In the genomic region with DNA sequence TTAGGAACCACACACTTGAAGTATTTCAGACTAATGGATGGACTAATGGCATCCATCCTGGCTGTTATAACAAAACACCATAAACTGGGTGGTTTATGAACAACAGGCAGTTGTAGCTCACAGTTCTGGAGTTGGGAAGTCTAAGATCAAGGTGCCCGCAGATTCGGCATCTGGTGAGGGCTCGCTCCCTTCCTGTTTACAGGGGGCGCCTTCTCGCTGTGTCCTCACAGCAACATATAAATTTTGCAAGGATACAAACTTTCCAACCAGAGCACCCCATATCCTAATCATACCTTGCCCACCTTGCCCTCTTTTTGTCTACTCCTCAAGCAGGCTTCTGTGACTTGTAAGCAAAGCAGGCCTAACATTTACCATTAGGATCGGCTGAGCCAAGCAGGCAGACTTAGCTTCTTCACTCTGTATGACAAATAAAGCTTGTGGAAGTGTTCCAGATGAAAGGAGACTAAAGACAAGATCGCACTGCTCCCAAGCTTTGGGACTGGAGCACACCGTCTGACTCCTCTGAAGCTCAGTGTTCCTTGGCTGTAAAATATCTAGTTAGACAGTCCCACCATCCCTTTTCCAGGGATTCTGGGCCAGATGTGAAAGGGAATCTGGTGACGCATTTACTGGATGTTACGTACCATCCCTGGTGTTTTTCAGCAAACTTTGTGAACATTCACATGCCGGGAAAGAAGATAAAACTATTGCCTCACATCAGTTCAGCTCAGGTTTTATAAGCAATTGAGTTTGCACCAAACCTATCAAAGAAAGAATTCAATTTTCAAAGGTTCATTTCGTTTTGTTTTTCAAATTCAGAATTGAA, we compare ENCODE assay signal across 1 cellular context.
TF ChIP-seq lines count a peak whose summit lies in the region.

No MANE protein-coding gene starts in this region.

TF ChIP-seq in IMR-90, 13 proteins besides CTCF, POLR2A, EP300 and RAD21:
- TF ChIP-seq FOS (IDR thresholded peaks at IDR 0.05; ENCODE audit: low read depth, low read length) (no peak), CEBPB (IDR thresholded peaks at IDR 0.05; ENCODE audit: low read depth, low read length) (no peak), MAZ (IDR thresholded peaks at IDR 0.05; ENCODE audit: borderline replicate concordance, low read depth, low read length) (no peak), NFE2L2 (IDR thresholded peaks at IDR 0.05; ENCODE audit: low read depth, low read length) (no peak), RFX5 (IDR thresholded peaks at IDR 0.05; ENCODE audit: low read depth, low read length) (no peak), MAFK (IDR thresholded peaks at IDR 0.05; ENCODE audit: low read depth, low read length) (no peak), SMC3 (IDR thresholded peaks at IDR 0.05; ENCODE audit: low read depth, low read length) (no peak), MXI1 (IDR thresholded peaks at IDR 0.05; ENCODE audit: borderline replicate concordance, low read depth, low read length) (no peak), CHD1 (IDR thresholded peaks at IDR 0.05; ENCODE audit: low read depth, low read length) (no peak), BHLHE40 (IDR thresholded peaks at IDR 0.05; ENCODE audit: low read depth, low read length) (no peak), USF2 (IDR thresholded peaks at IDR 0.05; ENCODE audit: low read depth, low read length) (no peak), RCOR1 (IDR thresholded peaks at IDR 0.05; ENCODE audit: insufficient replicate concordance, low read length) (no peak)
- TF ChIP-seq, protein P1, sequence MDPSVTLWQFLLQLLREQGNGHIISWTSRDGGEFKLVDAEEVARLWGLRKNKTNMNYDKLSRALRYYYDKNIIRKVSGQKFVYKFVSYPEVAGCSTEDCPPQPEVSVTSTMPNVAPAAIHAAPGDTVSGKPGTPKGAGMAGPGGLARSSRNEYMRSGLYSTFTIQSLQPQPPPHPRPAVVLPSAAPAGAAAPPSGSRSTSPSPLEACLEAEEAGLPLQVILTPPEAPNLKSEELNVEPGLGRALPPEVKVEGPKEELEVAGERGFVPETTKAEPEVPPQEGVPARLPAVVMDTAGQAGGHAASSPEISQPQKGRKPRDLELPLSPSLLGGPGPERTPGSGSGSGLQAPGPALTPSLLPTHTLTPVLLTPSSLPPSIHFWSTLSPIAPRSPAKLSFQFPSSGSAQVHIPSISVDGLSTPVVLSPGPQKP (IDR thresholded peaks at IDR 0.05; ENCODE audit: borderline replicate concordance, low read depth, low read length) = no peak
